Comparison of ENCODE assay signal across 21 cellular contexts in the genomic region with DNA sequence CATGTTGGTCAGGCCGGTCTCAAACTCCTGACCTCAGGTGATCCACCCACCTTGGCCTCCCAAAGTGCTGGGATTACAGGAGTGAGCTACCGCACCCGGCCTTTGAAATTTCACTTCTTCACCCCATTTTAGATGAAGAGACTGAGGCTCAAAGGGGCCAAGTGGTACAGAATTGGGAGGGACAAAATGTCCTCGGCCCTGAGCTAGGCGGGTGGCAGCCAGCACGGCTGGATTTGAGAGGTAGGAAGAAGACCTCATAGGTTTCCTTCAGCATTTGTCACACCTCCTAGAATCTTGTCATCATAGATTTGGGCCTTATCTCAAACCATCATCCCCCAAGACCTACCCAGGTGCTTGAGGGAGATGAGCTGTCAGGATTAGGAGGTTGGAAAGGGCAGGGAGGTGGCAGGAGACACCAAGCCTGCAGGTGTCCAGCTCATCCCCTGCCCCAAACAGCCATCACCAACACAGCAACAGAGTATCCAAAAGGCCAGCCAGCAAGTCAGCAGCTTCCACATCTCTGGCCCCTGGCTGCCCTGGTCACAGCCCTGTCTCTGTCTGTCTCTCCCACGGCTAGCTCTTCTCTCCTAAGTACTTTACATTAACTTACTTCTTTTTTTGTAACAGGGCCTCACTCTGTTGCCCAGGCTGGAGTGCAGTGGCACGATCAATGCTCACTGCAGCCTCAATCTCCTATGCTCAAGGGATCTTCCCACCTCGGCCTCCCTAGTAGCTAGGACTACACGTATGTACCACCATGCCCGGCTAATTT. TPM values are rescaled to one million over a fixed set of nuclear protein-coding genes. Genes with fewer than 3 reads are reported as not detected.
A peak's percentile ranks its signal among the peaks of the same experiment; 100 is the strongest.
DNase-seq lines count a peak whose midpoint lies in the region; ATAC-seq and TF ChIP-seq lines count a peak whose summit lies in the region.
"Had no signal": no experiment of that assay in that cellular context is flagged by ENCODE, and none has a peak within 500 bp of the region (broad histone marks: within the 10 kb centered on the region; RNA-seq: fewer than 3 reads in every experiment).

No MANE protein-coding gene starts in this region.

- peak overlapping the region; percentile 99 for H3K27ac Mint-ChIP-seq in stimulated activated naive CD8-positive, alpha-beta T cell treated with anti-CD3 and anti-CD28 coated beads, Interleukin-15, Interleukin-2, amounts not matched to agents 100 ng/mL and 50 ng/mL, for 24 hours
- peak overlapping the region; percentile 100 for H3K27ac Mint-ChIP-seq in activated CD8-positive, alpha-beta T cell treated with anti-CD3 and anti-CD28 coated beads for 36 hours
- H3K27ac Mint-ChIP-seq in immature natural killer cell = peak overlapping the region; percentile 92 to 99 (median 97)

- no peaks in the 10 kb centered on the region for H3K9me3 Mint-ChIP-seq in stimulated activated naive CD8-positive, alpha-beta T cell treated with anti-CD3 and anti-CD28 coated beads, Interleukin-15, Interleukin-2, amounts not matched to agents 100 ng/mL and 50 ng/mL, for 24 hours
- peaks cover 3% of the 10 kb centered on the region for H3K9me3 Mint-ChIP-seq in activated CD8-positive, alpha-beta T cell treated with anti-CD3 and anti-CD28 coated beads for 36 hours
- no peaks in the 10 kb centered on the region for H3K9me3 Mint-ChIP-seq in immature natural killer cell

- peak overlapping the region; percentile 84 for H3K4me3 Mint-ChIP-seq in stimulated activated naive CD8-positive, alpha-beta T cell treated with anti-CD3 and anti-CD28 coated beads, Interleukin-15, Interleukin-2, amounts not matched to agents 100 ng/mL and 50 ng/mL, for 24 hours
- H3K4me3 Mint-ChIP-seq in activated CD8-positive, alpha-beta T cell treated with anti-CD3 and anti-CD28 coated beads for 36 hours = peak overlapping the region; percentile 87
- H3K4me3 Mint-ChIP-seq in immature natural killer cell = no peak overlapping the region

- ATAC-seq in stimulated activated naive CD8-positive, alpha-beta T cell treated with anti-CD3 and anti-CD28 coated beads, Interleukin-15, Interleukin-2, amounts not matched to agents 100 U/mL and 50 U/mL, for 24 hours = no peak
- no peak for ATAC-seq in activated CD8-positive, alpha-beta T cell treated with anti-CD3 and anti-CD28 coated beads for 36 hours
- ATAC-seq in HG03025 (IDR thresholded peaks at IDR 0.05; ENCODE audit: low FRiP score, unreplicated experiment) = no peak
- ATAC-seq: left cardiac atrium, PC-3, sciatic nerve had no signal

- CTCF ChIA-PET in activated CD8-positive, alpha-beta T cell treated with anti-CD3 and anti-CD28 coated beads for 36 hours (lab: Charles Lee) = interaction anchor here (0.7 to 8.8 kb wide), 18 partner anchors 16 to 264 kb away, joined by 3 to 63 read pairs (median 4); a partner anchor contains a TSS

- H3K4me1 Mint-ChIP-seq in stimulated activated naive CD8-positive, alpha-beta T cell treated with anti-CD3 and anti-CD28 coated beads, Interleukin-15, Interleukin-2, amounts not matched to agents 100 ng/mL and 50 ng/mL, for 24 hours (ENCODE audit: low read depth) = peaks cover 90% of the 10 kb centered on the region
- peaks cover 87% of the 10 kb centered on the region for H3K4me1 Mint-ChIP-seq in activated CD8-positive, alpha-beta T cell treated with anti-CD3 and anti-CD28 coated beads for 36 hours (ENCODE audit: low read depth)
- peaks cover 43% of the 10 kb centered on the region in 2 donors for H3K4me1 Mint-ChIP-seq in immature natural killer cell

- no peak for TF ChIP-seq CTCF in activated CD8-positive, alpha-beta T cell treated with anti-CD3 and anti-CD28 coated beads for 36 hours (IDR thresholded peaks at IDR 0.05)

- POLR2A ChIA-PET in activated CD8-positive, alpha-beta T cell treated with anti-CD3 and anti-CD28 coated beads for 36 hours (lab: Charles Lee) = interaction anchor here (0.6 to 19.7 kb wide), 15 partner anchors 22 to 1790 kb away, joined by 3 to 321 read pairs (median 4); a partner anchor contains a TSS

- intact Hi-C loops in activated CD8-positive, alpha-beta T cell treated with anti-CD3 and anti-CD28 coated beads for 36 hours (cut with micrococcal nuclease) = loop anchor here (5.0 kb wide), 1 partner anchor 43 kb away; no protein-coding TSS in a partner anchor

- no peaks in the 10 kb centered on the region for H3K27me3 Mint-ChIP-seq in stimulated activated naive CD8-positive, alpha-beta T cell treated with anti-CD3 and anti-CD28 coated beads, Interleukin-15, Interleukin-2, amounts not matched to agents 100 ng/mL and 50 ng/mL, for 24 hours
- H3K27me3 Mint-ChIP-seq in activated CD8-positive, alpha-beta T cell treated with anti-CD3 and anti-CD28 coated beads for 36 hours = no peaks in the 10 kb centered on the region
- peaks cover 6 to 25% (median 16%) of the 10 kb centered on the region in 3 donors for H3K27me3 Mint-ChIP-seq in immature natural killer cell (ENCODE audit: low read depth in 3 of 3)

- no peak for DNase-seq in stimulated activated naive CD8-positive, alpha-beta T cell treated with anti-CD3 and anti-CD28 coated beads, Interleukin-15, Interleukin-2, amounts not matched to agents 100 U/mL and 50 U/mL, for 24 hours
- no peak for DNase-seq in activated CD8-positive, alpha-beta T cell treated with anti-CD3 and anti-CD28 coated beads for 36 hours
- no peak for DNase-seq in immature natural killer cell
- DNase-seq in AG08395 (ENCODE audit: low spot score) = no peak
- DNase-seq in MV-4-11 (lab: John Stamatoyannopoulos, UW) = no peak
- DNase-seq: adrenal gland, Caco-2, cortex of kidney, left cardiac atrium, NCI-H2029, NCI-H345, PC-3, SHP77 treated with DMSO at 0.1 percent for 48 hours, WERI-Rb-1 had no signal

- peaks cover 16% of the 10 kb centered on the region for H3K36me3 Mint-ChIP-seq in stimulated activated naive CD8-positive, alpha-beta T cell treated with anti-CD3 and anti-CD28 coated beads, Interleukin-15, Interleukin-2, amounts not matched to agents 100 ng/mL and 50 ng/mL, for 24 hours (ENCODE audit: low read depth)
- peaks cover 29% of the 10 kb centered on the region for H3K36me3 Mint-ChIP-seq in activated CD8-positive, alpha-beta T cell treated with anti-CD3 and anti-CD28 coated beads for 36 hours (ENCODE audit: low read depth)
- peaks cover 0 to 19% (median 14%) of the 10 kb centered on the region in 3 donors for H3K36me3 Mint-ChIP-seq in immature natural killer cell

RNA-seq across cellular contexts. Expression of a gene that starts 11.2 kb away (rescaled TPM):
- 10 to 100 TPM; 11.3 to 12.4 TPM for total RNA-seq in activated CD8-positive, alpha-beta T cell treated with anti-CD3 and anti-CD28 coated beads for 36 hours
- polyA plus RNA-seq in immature natural killer cell = under 1 TPM in 2 of 3 donors, not detected in 1; 0.28 to 0.52 TPM
- total RNA-seq: Daoy, endothelial cell of umbilical vein, left cardiac atrium, sciatic nerve, tibial nerve had no signal
- polyA plus RNA-seq: endothelial cell of umbilical vein, neural cell had no signal

RNA-seq across cellular contexts. Expression of a gene that starts 29.0 kb away (rescaled TPM):
- total RNA-seq in activated CD8-positive, alpha-beta T cell treated with anti-CD3 and anti-CD28 coated beads for 36 hours = 100 to 1,000 TPM; 263 to 268 TPM
- 1,000 to 10,000 TPM in 1 of 3 donors, 100 to 1,000 TPM in 2; 863 to 2,762 (median 893) TPM for polyA plus RNA-seq in immature natural killer cell
- total RNA-seq: Caco-2, Daoy, endothelial cell of umbilical vein, PC-3 had no signal
- polyA plus RNA-seq: neural cell had no signal

Comparison
In these comparisons a context has a peak if more than half of its experiments do, and no peak if none do; other contexts are left out.
1. H3K4me3 Mint-ChIP-seq: peak in stimulated activated naive CD8-positive, alpha-beta T cell treated with anti-CD3 and anti-CD28 coated beads, Interleukin-15, Interleukin-2, amounts not matched to agents 100 ng/mL and 50 ng/mL, for 24 hours (single experiment) and activated CD8-positive, alpha-beta T cell treated with anti-CD3 and anti-CD28 coated beads for 36 hours (single experiment); none in immature natural killer cell (0 of 5).
2. Peak in every context shown above with its lines, with median percentiles within 50 percentile points of each other: H3K27ac Mint-ChIP-seq.